Comparison of ENCODE assay signal across 22 cellular contexts in genomic region chr17:71494456-71494855, GRCh38.
A peak's percentile ranks its signal among the peaks of the same experiment; 100 is the strongest.
DNase-seq lines count a peak whose midpoint lies in the region; ATAC-seq lines count a peak whose summit lies in the region.
"Had no signal": no experiment of that assay in that cellular context is flagged by ENCODE, and none has a peak within 500 bp of the region (broad histone marks: within the 10 kb centered on the region; RNA-seq: fewer than 3 reads in every experiment).

No MANE protein-coding gene starts in this region.

- H3K27ac Mint-ChIP-seq in activated naive CD4-positive, alpha-beta T cell treated with anti-CD3 and anti-CD28 coated beads, Interleukin-2, amount 10 ng/mL, durations not matched to agents 7 days and 5 days, result no peak overlapping the region
- no peak overlapping the region for H3K27ac Mint-ChIP-seq in activated T-helper 17 cell treated with anti-CD3 and anti-CD28 coated beads, Interleukin-2, amount 50 U/mL, for 72 hours
- H3K27ac Mint-ChIP-seq: immature natural killer cell had no signal

- no peak overlapping the region for H3K4me3 Mint-ChIP-seq in activated naive CD4-positive, alpha-beta T cell treated with anti-CD3 and anti-CD28 coated beads, Interleukin-2, amount 10 ng/mL, durations not matched to agents 7 days and 5 days
- H3K4me3 Mint-ChIP-seq in activated T-helper 17 cell treated with anti-CD3 and anti-CD28 coated beads, Interleukin-2, amount 50 U/mL, for 72 hours, result no peak overlapping the region
- H3K4me3 Mint-ChIP-seq: immature natural killer cell, neural crest cell had no signal

- H3K36me3 Mint-ChIP-seq in activated naive CD4-positive, alpha-beta T cell treated with anti-CD3 and anti-CD28 coated beads, Interleukin-2, amount 10 ng/mL, durations not matched to agents 7 days and 5 days, result no peaks in the 10 kb centered on the region
- H3K36me3 Mint-ChIP-seq in activated T-helper 17 cell treated with anti-CD3 and anti-CD28 coated beads, Interleukin-2, amount 50 U/mL, for 72 hours (ENCODE audit: low read depth), result no peaks in the 10 kb centered on the region
- H3K36me3 Mint-ChIP-seq: immature natural killer cell had no signal

- H3K4me3 ChIP-seq in adipocyte (ENCODE audit: low read length) (no peak overlapping the region), skeletal muscle satellite cell (ENCODE audit: low read length) (no peak overlapping the region)
- H3K4me3 ChIP-seq: dorsolateral prefrontal cortex, mucosa of descending colon, prostate gland had no signal

- H3K36me3 ChIP-seq in adipocyte (ENCODE audit: control insufficient read depth, insufficient read depth, low read length, severe bottlenecking) (no peaks in the 10 kb centered on the region), skeletal muscle satellite cell (ENCODE audit: insufficient read depth, low read length) (no peaks in the 10 kb centered on the region)
- H3K36me3 ChIP-seq: prostate gland had no signal

- H3K9ac ChIP-seq in adipocyte (ENCODE audit: low read length), result no peak overlapping the region
- H3K9ac ChIP-seq in skeletal muscle satellite cell (ENCODE audit: low read depth, low read length), result no peak overlapping the region

- peaks cover 5% of the 10 kb centered on the region for H3K9me3 Mint-ChIP-seq in activated naive CD4-positive, alpha-beta T cell treated with anti-CD3 and anti-CD28 coated beads, Interleukin-2, amount 10 ng/mL, durations not matched to agents 7 days and 5 days
- peaks cover 3% of the 10 kb centered on the region for H3K9me3 Mint-ChIP-seq in activated T-helper 17 cell treated with anti-CD3 and anti-CD28 coated beads, Interleukin-2, amount 50 U/mL, for 72 hours

- H3K9me3 ChIP-seq in adipocyte (ENCODE audit: control insufficient read depth, low read length) (no peaks in the 10 kb centered on the region), skeletal muscle satellite cell (replicated peaks; ENCODE audit: low read length) (no peaks in the 10 kb centered on the region)
- H3K9me3 ChIP-seq: mucosa of descending colon, prostate gland had no signal

- no peaks in the 10 kb centered on the region for H3K27me3 Mint-ChIP-seq in activated naive CD4-positive, alpha-beta T cell treated with anti-CD3 and anti-CD28 coated beads, Interleukin-2, amount 10 ng/mL, durations not matched to agents 7 days and 5 days
- H3K27me3 Mint-ChIP-seq in activated T-helper 17 cell treated with anti-CD3 and anti-CD28 coated beads, Interleukin-2, amount 50 U/mL, for 72 hours, result no peaks in the 10 kb centered on the region

- ATAC-seq in GM19328 (IDR thresholded peaks at IDR 0.05; ENCODE audit: unreplicated experiment), result no peak
- no peak for ATAC-seq in activated T-helper 17 cell treated with anti-CD3 and anti-CD28 coated beads, Interleukin-2, amount 50 U/mL, for 72 hours (replicated peaks)
- ATAC-seq: mucosa of descending colon had no signal

- CTCF ChIA-PET in activated naive CD4-positive, alpha-beta T cell treated with anti-CD3 and anti-CD28 coated beads, Interleukin-2, amount 10 ng/mL, durations not matched to agents 7 days and 5 days (lab: Charles Lee), result no interaction called here

- peak overlapping the region; percentile 12 for H3K4me2 ChIP-seq in skeletal muscle satellite cell (ENCODE audit: low read length)

- H3K27me3 ChIP-seq in adipocyte (replicated peaks; ENCODE audit: control insufficient read depth, insufficient read depth, low read length) (no peaks in the 10 kb centered on the region), skeletal muscle satellite cell (ENCODE audit: control insufficient read depth, insufficient read depth, low read length) (no peaks in the 10 kb centered on the region)

- no peaks in the 10 kb centered on the region for H3K4me1 Mint-ChIP-seq in activated naive CD4-positive, alpha-beta T cell treated with anti-CD3 and anti-CD28 coated beads, Interleukin-2, amount 10 ng/mL, durations not matched to agents 7 days and 5 days
- no peaks in the 10 kb centered on the region for H3K4me1 Mint-ChIP-seq in activated T-helper 17 cell treated with anti-CD3 and anti-CD28 coated beads, Interleukin-2, amount 50 U/mL, for 72 hours
- H3K4me1 Mint-ChIP-seq: immature natural killer cell, neural crest cell had no signal

- peaks cover 10% of the 10 kb centered on the region for H3K4me1 ChIP-seq in adipocyte (ENCODE audit: control insufficient read depth, insufficient read depth, low read length)
- peaks cover 14% of the 10 kb centered on the region for H3K4me1 ChIP-seq in skeletal muscle satellite cell (ENCODE audit: control insufficient read depth, insufficient read depth, low read length)
- H3K4me1 ChIP-seq: prostate gland had no signal

- DNase-seq in EL (peak; percentile 39), adipocyte (ENCODE audit: low read depth) (peak; percentile 34), iris pigment epithelial cell (ENCODE audit: low read depth) (peak; percentile 48)
- DNase-seq in activated naive CD4-positive, alpha-beta T cell treated with anti-CD3 and anti-CD28 coated beads, Interleukin-2, amount 10 ng/mL, durations not matched to agents 7 days and 5 days, result no peak
- DNase-seq: activated CD4-positive, alpha-beta T cell treated with anti-CD3 and anti-CD28 coated beads, Interleukin-2, amount 50 U/mL, for 1 hour; activated CD8-positive, alpha-beta memory T cell treated with anti-CD3 and anti-CD28 coated beads, Interleukin-2, amount 50 U/mL, for 4 hours; amniotic stem cell; caudate nucleus; dorsolateral prefrontal cortex; GOT3; immature natural killer cell; MM.1S; mucosa of descending colon; NCI-H1694; NCI-H2171; NCI-H524; stimulated activated CD4-positive, alpha-beta T cell treated with anti-CD3 and anti-CD28 coated beads, Interleukin-1b, Interleukin-23, amount 100 ng/mL, for 48 hours had no signal
